Comparison of ENCODE assay signal across 33 cellular contexts in genomic region chr2:12063210-12063609, GRCh38.
"Had no signal": no experiment of that assay in that cellular context is flagged by ENCODE, and none has a peak within 500 bp of the region (broad histone marks: within the 10 kb centered on the region; RNA-seq: fewer than 3 reads in every experiment).

No MANE protein-coding gene starts in this region.

- H3K9me3 Mint-ChIP-seq: activated CD4-positive, alpha-beta memory T cell treated with anti-CD3 and anti-CD28 coated beads, Interleukin-2, amount 10 ng/mL, durations not matched to agents 7 days and 5 days; activated naive CD4-positive, alpha-beta T cell treated with anti-CD3 and anti-CD28 coated beads, Interleukin-2, amount 10 ng/mL, durations not matched to agents 7 days and 5 days; dendritic cell treated with granulocyte-macrophage colony-stimulating factor and Interleukin-4, amounts not matched to agents 40 ng/mL and 50 ng/mL, for 4 days; T-helper 2 cell treated with Interferon-gamma antibody and Interleukin-4, amounts not matched to agents 5 μg/mL and 100 μg/mL, for 36 hours had no signal

- ATAC-seq: activated naive CD4-positive, alpha-beta T cell treated with anti-CD3 and anti-CD28 coated beads, Interleukin-2, amount 50 U/mL, for 72 hours; activated T-cell treated with anti-CD3 and anti-CD28 coated beads, Interleukin-2, amount 50 U/mL, for 72 hours; foreskin keratinocyte; gastrocnemius medialis; heart left ventricle; T-helper 17 cell had no signal

- H3K27me3 ChIP-seq: ascending aorta, breast epithelium, cardiac muscle cell, esophagus muscularis mucosa, gastrocnemius medialis, heart left ventricle had no signal

- H3K36me3 ChIP-seq: ascending aorta, breast epithelium, cardiac muscle cell, esophagus muscularis mucosa, gastrocnemius medialis, heart left ventricle had no signal

- DNase-seq: activated CD4-positive, alpha-beta memory T cell treated with anti-CD3 and anti-CD28 coated beads, Interleukin-2, amount 10 ng/mL, durations not matched to agents 7 days and 5 days; activated CD4-positive, alpha-beta T cell treated with anti-CD3 and anti-CD28 coated beads for 1 hour; activated CD4-positive, alpha-beta T cell treated with anti-CD3 and anti-CD28 coated beads for 4 hours; activated CD4-positive, alpha-beta T cell treated with anti-CD3 and anti-CD28 coated beads, Interleukin-2, amount 10 ng/mL, durations not matched to agents 7 days and 5 days; activated CD4-positive, alpha-beta T cell treated with anti-CD3 and anti-CD28 coated beads, Interleukin-2, amount 50 U/mL, for 4 hours; activated CD8-positive, alpha-beta memory T cell treated with anti-CD3 and anti-CD28 coated beads, Interleukin-2, amount 50 U/mL, for 48 hours; activated gamma-delta T cell; activated naive CD4-positive, alpha-beta T cell; activated naive CD4-positive, alpha-beta T cell treated with anti-CD3 and anti-CD28 coated beads, Interleukin-2, amount 10 ng/mL, durations not matched to agents 7 days and 5 days; activated naive CD8-positive, alpha-beta T cell treated with anti-CD3 and anti-CD28 coated beads, Interleukin-2, amount 10 ng/mL, durations not matched to agents 7 days and 5 days; activated T-cell treated with anti-CD3 and anti-CD28 coated beads for 4 hours; activated T-cell treated with anti-CD3 and anti-CD28 coated beads, Interleukin-2, amount 50 U/mL, for 24 hours; activated T-cell treated with anti-CD3 and anti-CD28 coated beads, Interleukin-2, amount 50 U/mL, for 72 hours; central memory CD4-positive, alpha-beta T cell; dorsolateral prefrontal cortex; effector memory CD4-positive, alpha-beta T cell; erythroblast; foreskin keratinocyte; gastrocnemius medialis; glutamatergic neuron; heart left ventricle; T-helper 1 cell; T-helper 17 cell; T1000 had no signal

- H3K4me3 ChIP-seq: ascending aorta, breast epithelium, cardiac muscle cell, coronary artery, dorsolateral prefrontal cortex, esophagus muscularis mucosa, gastrocnemius medialis, heart left ventricle had no signal

- H3K4me1 ChIP-seq: ascending aorta, breast epithelium, foreskin keratinocyte, gastrocnemius medialis, heart left ventricle had no signal

- H3K36me3 Mint-ChIP-seq: activated naive CD4-positive, alpha-beta T cell treated with anti-CD3 and anti-CD28 coated beads, Interleukin-2, amount 10 ng/mL, durations not matched to agents 7 days and 5 days; brain had no signal

- H3K27ac Mint-ChIP-seq: activated CD4-positive, alpha-beta memory T cell treated with anti-CD3 and anti-CD28 coated beads, Interleukin-2, amount 10 ng/mL, durations not matched to agents 7 days and 5 days; activated CD4-positive, alpha-beta T cell treated with anti-CD3 and anti-CD28 coated beads, Interleukin-2, amount 10 ng/mL, durations not matched to agents 7 days and 5 days; activated naive CD4-positive, alpha-beta T cell treated with anti-CD3 and anti-CD28 coated beads, Interleukin-2, amount 10 ng/mL, durations not matched to agents 7 days and 5 days; activated naive CD4-positive, alpha-beta T cell treated with anti-CD3 and anti-CD28 coated beads, Interleukin-2, amount 50 U/mL, for 72 hours; activated naive CD8-positive, alpha-beta T cell treated with anti-CD3 and anti-CD28 coated beads, Interleukin-2, amount 10 ng/mL, durations not matched to agents 7 days and 5 days; activated T-cell treated with anti-CD3 and anti-CD28 coated beads, Interleukin-2, amount 50 U/mL, for 24 hours; activated T-cell treated with anti-CD3 and anti-CD28 coated beads, Interleukin-2, amount 50 U/mL, for 72 hours; brain; dendritic cell treated with granulocyte-macrophage colony-stimulating factor and Interleukin-4, amounts not matched to agents 40 ng/mL and 50 ng/mL, for 4 days; T-helper 17 cell; T-helper 2 cell treated with Interferon-gamma antibody and Interleukin-4, amounts not matched to agents 5 μg/mL and 100 μg/mL, for 36 hours had no signal

- H3K9me3 ChIP-seq: ascending aorta, breast epithelium, esophagus muscularis mucosa, gastrocnemius medialis, heart left ventricle had no signal

- H3K4me1 Mint-ChIP-seq: activated CD4-positive, alpha-beta T cell treated with anti-CD3 and anti-CD28 coated beads, Interleukin-2, amount 10 ng/mL, durations not matched to agents 7 days and 5 days had no signal

- H3K27ac ChIP-seq: ascending aorta, breast epithelium, cardiac muscle cell, coronary artery, esophagus muscularis mucosa, foreskin keratinocyte, gastrocnemius medialis, heart left ventricle had no signal

- H3K27me3 Mint-ChIP-seq: brain, T-helper 17 cell had no signal

- H3K4me3 Mint-ChIP-seq: activated CD4-positive, alpha-beta memory T cell treated with anti-CD3 and anti-CD28 coated beads, Interleukin-2, amount 10 ng/mL, durations not matched to agents 7 days and 5 days; activated CD4-positive, alpha-beta T cell treated with anti-CD3 and anti-CD28 coated beads, Interleukin-2, amount 10 ng/mL, durations not matched to agents 7 days and 5 days; activated naive CD4-positive, alpha-beta T cell treated with anti-CD3 and anti-CD28 coated beads, Interleukin-2, amount 10 ng/mL, durations not matched to agents 7 days and 5 days; activated naive CD8-positive, alpha-beta T cell treated with anti-CD3 and anti-CD28 coated beads, Interleukin-2, amount 10 ng/mL, durations not matched to agents 7 days and 5 days; activated T-cell treated with anti-CD3 and anti-CD28 coated beads, Interleukin-2, amount 50 U/mL, for 24 hours; activated T-cell treated with anti-CD3 and anti-CD28 coated beads, Interleukin-2, amount 50 U/mL, for 72 hours; brain; dendritic cell treated with granulocyte-macrophage colony-stimulating factor and Interleukin-4, amounts not matched to agents 40 ng/mL and 50 ng/mL, for 4 days; T-helper 17 cell; T-helper 2 cell treated with Interferon-gamma antibody and Interleukin-4, amounts not matched to agents 5 μg/mL and 100 μg/mL, for 36 hours had no signal
